ENCODE assay signal across 20 cellular contexts in the genomic region with DNA sequence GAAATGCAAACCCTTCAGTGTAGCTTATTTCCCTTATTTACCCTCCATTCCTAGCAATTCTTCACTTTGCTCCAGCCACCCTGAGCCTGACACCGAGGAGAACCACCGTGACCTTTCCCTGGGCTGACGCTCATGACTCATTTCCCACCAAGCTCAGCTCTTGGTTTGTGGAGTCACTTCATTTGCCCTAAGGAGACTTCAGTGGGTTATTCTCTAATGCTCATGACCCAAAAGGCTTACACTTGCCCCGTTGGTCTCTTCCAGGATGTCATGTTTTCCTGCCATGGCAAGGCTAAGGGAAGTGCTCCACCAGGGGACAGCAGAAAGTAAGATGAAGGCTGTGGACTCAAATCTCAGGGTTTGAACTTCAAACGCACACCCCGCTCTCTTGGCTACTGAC.
A peak's percentile ranks its signal among the peaks of the same experiment; 100 is the strongest.
DNase-seq lines count a peak whose midpoint lies in the region; ATAC-seq, FAIRE-seq and TF ChIP-seq lines count a peak whose summit lies in the region.
"Had no signal": no experiment of that assay in that cellular context is flagged by ENCODE, and none has a peak within 500 bp of the region (broad histone marks: within the 10 kb centered on the region; RNA-seq: fewer than 3 reads in every experiment).

No MANE protein-coding gene starts in this region.

- no peak for TF ChIP-seq CTCF in HepG2 (CRISPR knock-in tag; IDR thresholded peaks at IDR 0.05)
- no peak for TF ChIP-seq CTCF in right lobe of liver (IDR thresholded peaks at IDR 0.05)
- TF ChIP-seq CTCF in epithelial cell of esophagus (IDR thresholded peaks at IDR 0.05; ENCODE audit: insufficient read depth, low read depth, low read length, missing control alignments), result no peak

- H3K79me2 ChIP-seq in HepG2 (ENCODE audit: insufficient read depth, low read length), result no peaks in the 10 kb centered on the region

- H2AFZ ChIP-seq in HepG2 (ENCODE audit: low read length), result no peak overlapping the region

- no peak for TF ChIP-seq RAD21 in HepG2 (CRISPR knock-in tag; IDR thresholded peaks at IDR 0.05)

- H4K20me1 ChIP-seq in HepG2 (ENCODE audit: insufficient read depth, low read length), result no peaks in the 10 kb centered on the region

- WGBS in HepG2 (ENCODE audit: low lambda C conversion rate), result 19% methylated on average over 6 of the region's 6 CpGs
- 59% methylated on average over 6 of the region's 6 CpGs for WGBS in right lobe of liver (ENCODE audit: insufficient coverage, low coverage, low lambda C conversion rate, missing lambda C conversion rate)

- no peak for FAIRE-seq in HepG2 (lab: Jason Lieb, UNC)
- FAIRE-seq: GM18507 had no signal

- ATAC-seq in HepG2 (no peak), right lobe of liver (no peak), HG02884 (IDR thresholded peaks at IDR 0.05; ENCODE audit: unreplicated experiment) (no peak)

- TF ChIP-seq POLR2A in HepG2 (IDR thresholded peaks at IDR 0.05; ENCODE audit: insufficient read depth in 1 of 2, low read depth in 2 of 2, low read length in 2 of 2) (no peak), right lobe of liver (IDR thresholded peaks at IDR 0.05) (no peak)

- intact Hi-C loops in HepG2 (cut with micrococcal nuclease; ENCODE audit: unreplicated experiment), result no loop called here
- intact Hi-C loops in right lobe of liver (cut with DNase I), result no loop called here

- H3K4me2 ChIP-seq in HepG2 (ENCODE audit: low read depth, low read length), result no peak overlapping the region
- H3K4me2 ChIP-seq: KMS-11 had no signal

- no peak overlapping the region for H3K4me3 ChIP-seq in HepG2 (replicated peaks in 1 of 3; ENCODE audit: insufficient read depth in 1 of 3, low read depth in 2 of 3, low read length in 3 of 3)
- H3K4me3 ChIP-seq in right lobe of liver, result no peak overlapping the region
- H3K4me3 ChIP-seq in epithelial cell of esophagus (ENCODE audit: low read length), result no peak overlapping the region
- H3K4me3 ChIP-seq: HAP-1, SK-N-MC had no signal

- H3K9ac ChIP-seq in HepG2 (ENCODE audit: insufficient read depth, low read depth, low read length), result no peak overlapping the region
- H3K9ac ChIP-seq: KMS-11 had no signal

- in situ Hi-C loops in HepG2 (cut with HindIII; ENCODE audit: extremely low pct_ligation_motif_present, low pct_unique_long_range_greater_than_20kb), result no loop called here
- in situ Hi-C loops in SK-MEL-5 (cut with HindIII; ENCODE audit: low pct_unique_long_range_greater_than_20kb, low sequenced_read_pairs), result no loop called here

- H3K27ac ChIP-seq in HepG2 (ENCODE audit: extremely low read length, insufficient read depth, low read length) (no peak overlapping the region), right lobe of liver (no peak overlapping the region)
- H3K27ac ChIP-seq: KMS-11, SK-N-MC had no signal

- DNase-seq in HepG2 (ENCODE audit: low spot score) (no peak), right lobe of liver (no peak), SK-MEL-5 (ENCODE audit: low read depth, low spot score) (peak; percentile 40), epithelial cell of esophagus (ENCODE audit: low read depth) (peak; percentile 28), inferior parietal cortex (ENCODE audit: extremely low spot score) (no peak), ureter (ENCODE audit: low spot score) (no peak), cerebellar nuclear complex (lab: John Stamatoyannopoulos, UW) (no peak)
- DNase-seq: 8988T, ACHN, NCI-H1092 treated with DMSO at 0.1 percent for 48 hours, NCI-H187, NCI-H2081 treated with DMSO at 0.1 percent for 48 hours, NCI-H226, NCI-H510A, SHP77 treated with DMSO at 0.1 percent for 48 hours had no signal

- no peaks in the 10 kb centered on the region for H3K36me3 ChIP-seq in HepG2 (replicated peaks in 1 of 2; ENCODE audit: control insufficient read depth in 1 of 2, insufficient read depth in 2 of 2, low read length in 2 of 2)
- no peaks in the 10 kb centered on the region for H3K36me3 ChIP-seq in right lobe of liver
- H3K36me3 ChIP-seq: HAP-1 had no signal

- CTCF ChIA-PET in HepG2 (lab: Yijun Ruan, JAX; ENCODE audit: low intra/inter-chr PET ratio, low total read pairs), result no interaction called here

- H3K27me3 ChIP-seq in HepG2 (ENCODE audit: control insufficient read depth in 1 of 2, insufficient read depth in 2 of 2, low read length in 2 of 2) (peaks cover 0 to 4% of the 10 kb centered on the region in 2 experiments; a peak in 3 of 5 replicates), right lobe of liver (no peaks in the 10 kb centered on the region)

- POLR2A ChIA-PET in HepG2 (lab: Yijun Ruan, JAX), result no interaction called here

- TF ChIP-seq EP300 in HepG2 (IDR thresholded peaks at IDR 0.05; ENCODE audit: low read depth in 2 of 2, low read length in 2 of 2) (no peak), HepG2 (CRISPR knock-in tag; IDR thresholded peaks at IDR 0.05; ENCODE audit: borderline replicate concordance) (no peak)

- BruUV-seq in HepG2 (replicated peaks; lab: Mats Ljungman, UMichigan), result no TSS peak

- H3K4me1 ChIP-seq in HepG2 (ENCODE audit: insufficient read depth, low read length), result 0 out of 2 replicates have a peak, but pooled peaks cover under 1% of the 10 kb centered on the region
- H3K4me1 ChIP-seq in right lobe of liver, result no peaks in the 10 kb centered on the region
- H3K4me1 ChIP-seq: HAP-1 had no signal

- H3K9me3 ChIP-seq in HepG2 (ENCODE audit: low read length) (no peaks in the 10 kb centered on the region), right lobe of liver (no peaks in the 10 kb centered on the region)
- H3K9me3 ChIP-seq: HAP-1 had no signal

TF ChIP-seq in HepG2, 621 proteins besides CTCF, POLR2A, EP300 and RAD21:
- TF ChIP-seq SMARCE1 (IDR thresholded peaks at IDR 0.05; ENCODE audit: borderline replicate concordance) (no peak), ZNF451 (CRISPR knock-in tag; IDR thresholded peaks at IDR 0.05) (no peak), SMC3 (IDR thresholded peaks at IDR 0.05; ENCODE audit: low read length) (0 out of 2 replicates have a peak, but pooled peaks have one; percentile 8)

Comparison
In these comparisons a context has a peak if more than half of its experiments do, and no peak if none do; other contexts are left out.
1. DNase-seq: peak in SK-MEL-5 (single experiment) and epithelial cell of esophagus (single experiment); none in HepG2 (single experiment), right lobe of liver (0 of 3), inferior parietal cortex (single experiment), ureter (single experiment) and cerebellar nuclear complex (0 of 2).